ENCODE assay signal across 11 cellular contexts in genomic region chr2:197461073-197461472, GRCh38. TPM values are rescaled to one million over a fixed set of nuclear protein-coding genes. Genes with fewer than 3 reads are reported as not detected.
DNase-seq lines count a peak whose midpoint lies in the region; ATAC-seq and TF ChIP-seq lines count a peak whose summit lies in the region.
"Had no signal": no experiment of that assay in that cellular context is flagged by ENCODE, and none has a peak within 500 bp of the region (broad histone marks: within the 10 kb centered on the region; RNA-seq: fewer than 3 reads in every experiment).

No MANE protein-coding gene starts in this region.

- H3K4me3 ChIP-seq in Peyer's patch (peak overlapping the region in 1 of 4 donors; percentile 3), epithelial cell of proximal tubule (ENCODE audit: low read depth, low read length) (no peak overlapping the region)
- H3K4me3 ChIP-seq: body of pancreas had no signal

- TF ChIP-seq CTCF in Peyer's patch (IDR thresholded peaks at IDR 0.05), result no peak
- TF ChIP-seq CTCF in epithelial cell of proximal tubule (conservative IDR thresholded peaks at IDR 0.05; ENCODE audit: low read depth, low read length), result no peak

- no peak for ATAC-seq in HG02870 (IDR thresholded peaks at IDR 0.05; ENCODE audit: unreplicated experiment)
- ATAC-seq: body of pancreas had no signal

- DNase-seq in EH (ENCODE audit: low read depth) (peak; percentile 11), Peyer's patch (no peak), epithelial cell of proximal tubule (ENCODE audit: low read depth) (peak; percentile 7), renal cortical epithelial cell (ENCODE audit: low read depth) (peak; percentile 54), cerebellar cortex (ENCODE audit: low spot score) (no peak), NCI-H2107 treated with DMSO at 0.1 percent for 48 hours (lab: John Stamatoyannopoulos, UW; ENCODE audit: unreplicated experiment) (no peak)
- DNase-seq: body of pancreas, naive B cell, T-helper 9 cell, trophoblast cell had no signal

- H3K27me3 ChIP-seq in Peyer's patch, result no peaks in the 10 kb centered on the region
- H3K27me3 ChIP-seq: body of pancreas had no signal

- H3K27ac ChIP-seq in Peyer's patch, result peak overlapping the region in 3 of 4 donors; percentile 11 to 74 (median 46)
- H3K27ac ChIP-seq: body of pancreas had no signal

- peaks cover 0 to 62% (median 0%) of the 10 kb centered on the region in 3 donors for H3K36me3 ChIP-seq in Peyer's patch

- TF ChIP-seq POLR2A in Peyer's patch (IDR thresholded peaks at IDR 0.05), result no peak

- H3K4me1 ChIP-seq in Peyer's patch, result peaks cover 0 to 16% (median 0%) of the 10 kb centered on the region in 4 donors

- no peaks in the 10 kb centered on the region for H3K9me3 ChIP-seq in Peyer's patch
- H3K9me3 ChIP-seq: body of pancreas had no signal

RNA-seq across cellular contexts. Expression of gene COQ10B, which starts 7.7 kb away (rescaled TPM):
- total RNA-seq in Peyer's patch (10 to 100 TPM; 14.4 to 30.3 (median 22.3) TPM), epithelial cell of proximal tubule (16.7 and 17.9 TPM in 2 replicates), renal cortical epithelial cell (48.3 and 81.1 TPM in 2 replicates)

RNA-seq across cellular contexts. Expression of gene SF3B1, which starts 26.2 kb away (rescaled TPM):
- 100 to 1,000 TPM; 313 to 785 (median 486) TPM for total RNA-seq in Peyer's patch
- total RNA-seq in epithelial cell of proximal tubule, result 125 and 135 TPM in 2 replicates
- 167 and 258 TPM in 2 replicates for total RNA-seq in renal cortical epithelial cell

RNA-seq across cellular contexts. Expression of gene HSPD1, which starts 38.6 kb away (rescaled TPM):
- total RNA-seq in Peyer's patch (100 to 1,000 TPM in 3 of 4 donors, 10 to 100 TPM in 1; 88.4 to 221 (median 122) TPM), epithelial cell of proximal tubule (407 and 601 TPM in 2 replicates), renal cortical epithelial cell (218 and 315 TPM in 2 replicates)

RNA-seq across cellular contexts. Expression of gene HSPE1, which starts 39.1 kb away (rescaled TPM):
- 10 to 100 TPM; 23.8 to 95.4 (median 67.8) TPM for total RNA-seq in Peyer's patch
- 349 and 354 TPM in 2 replicates for total RNA-seq in epithelial cell of proximal tubule
- 135 and 148 TPM in 2 replicates for total RNA-seq in renal cortical epithelial cell

RNA-seq across cellular contexts. Expression of gene MOB4, which starts 54.8 kb away (rescaled TPM):
- 10 to 100 TPM; 11.0 to 36.3 (median 20.5) TPM for total RNA-seq in Peyer's patch
- 36.3 and 44.1 TPM in 2 replicates for total RNA-seq in epithelial cell of proximal tubule
- total RNA-seq in renal cortical epithelial cell, result 42.6 and 45.1 TPM in 2 replicates

Comparison
In these comparisons a context has a peak if more than half of its experiments do, and no peak if none do; other contexts are left out.
1. DNase-seq: peak in EH (single experiment), epithelial cell of proximal tubule (single experiment) and renal cortical epithelial cell (single experiment); none in Peyer's patch (0 of 3), cerebellar cortex (single experiment) and NCI-H2107 treated with DMSO at 0.1 percent for 48 hours (single experiment).